1 cellular context compared by ENCODE assay signal in genomic region chr20:2123720-2124119, GRCh38.
TF ChIP-seq lines count a peak whose summit lies in the region.

No MANE protein-coding gene starts in this region.

TF ChIP-seq in SK-N-SH treated with all-trans-retinoic acid at 6 μM for 48 hours, 23 proteins besides CTCF, POLR2A, EP300 and RAD21 (continued from another document):
- TF ChIP-seq, protein P1, sequence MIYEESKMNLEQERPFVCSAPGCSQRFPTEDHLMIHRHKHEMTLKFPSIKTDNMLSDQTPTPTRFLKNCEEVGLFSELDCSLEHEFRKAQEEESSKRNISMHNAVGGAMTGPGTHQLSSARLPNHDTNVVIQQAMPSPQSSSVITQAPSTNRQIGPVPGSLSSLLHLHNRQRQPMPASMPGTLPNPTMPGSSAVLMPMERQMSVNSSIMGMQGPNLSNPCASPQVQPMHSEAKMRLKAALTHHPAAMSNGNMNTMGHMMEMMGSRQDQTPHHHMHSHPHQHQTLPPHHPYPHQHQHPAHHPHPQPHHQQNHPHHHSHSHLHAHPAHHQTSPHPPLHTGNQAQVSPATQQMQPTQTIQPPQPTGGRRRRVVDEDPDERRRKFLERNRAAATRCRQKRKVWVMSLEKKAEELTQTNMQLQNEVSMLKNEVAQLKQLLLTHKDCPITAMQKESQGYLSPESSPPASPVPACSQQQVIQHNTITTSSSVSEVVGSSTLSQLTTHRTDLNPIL (CRISPR knock-in tag; IDR thresholded peaks at IDR 0.05; ENCODE audit: low read depth), result no peak
- TF ChIP-seq ISL1 (CRISPR knock-in tag; IDR thresholded peaks at IDR 0.05) (no peak), PPARA (CRISPR knock-in tag; IDR thresholded peaks at IDR 0.05; ENCODE audit: borderline replicate concordance) (no peak), CSDC2 (CRISPR knock-in tag; IDR thresholded peaks at IDR 0.05) (no peak), ZC3H10 (CRISPR knock-in tag; IDR thresholded peaks at IDR 0.05) (no peak), SNAI2 (CRISPR knock-in tag; IDR thresholded peaks at IDR 0.05) (no peak), RARB (CRISPR knock-in tag; IDR thresholded peaks at IDR 0.05) (no peak), TCF4 (CRISPR knock-in tag; IDR thresholded peaks at IDR 0.05; ENCODE audit: borderline replicate concordance) (no peak), BACH2 (CRISPR knock-in tag; IDR thresholded peaks at IDR 0.05; ENCODE audit: borderline replicate concordance) (no peak), TOX (CRISPR knock-in tag; IDR thresholded peaks at IDR 0.05; ENCODE audit: borderline replicate concordance) (no peak), ZFP3 (CRISPR knock-in tag; IDR thresholded peaks at IDR 0.05) (no peak), TSHZ2 (CRISPR knock-in tag; IDR thresholded peaks at IDR 0.05) (no peak), ZNF70 (CRISPR knock-in tag; IDR thresholded peaks at IDR 0.05) (no peak), ZNF565 (CRISPR knock-in tag; conservative IDR thresholded peaks at IDR 0.05; ENCODE audit: low read depth) (no peak), ZNF8 (CRISPR knock-in tag; IDR thresholded peaks at IDR 0.05) (no peak), ESRRG (CRISPR knock-in tag; IDR thresholded peaks at IDR 0.05) (no peak)
